In genomic region chr1:3296326-3296725, GRCh38 we compare ENCODE assay signal across 1 cellular context.
TF ChIP-seq lines count a peak whose summit lies in the region.

No MANE protein-coding gene starts in this region.

TF ChIP-seq in K562, 482 proteins besides CTCF, POLR2A, EP300 and RAD21:
- TF ChIP-seq RREB1 (CRISPR knock-in tag; IDR thresholded peaks at IDR 0.05), result no peak
- TF ChIP-seq MAFK (IDR thresholded peaks at IDR 0.05; ENCODE audit: low read length), result no peak
- no peak for TF ChIP-seq PBX2 (CRISPR knock-in tag; IDR thresholded peaks at IDR 0.05; ENCODE audit: low read depth)
- TF ChIP-seq PBX2 (tag; conservative IDR thresholded peaks at IDR 0.05; ENCODE audit: low read depth), result no peak
- no peak for TF ChIP-seq EHMT2 (IDR thresholded peaks at IDR 0.05)
- TF ChIP-seq NFIC (IDR thresholded peaks at IDR 0.05), result peak; percentile 29
- TF ChIP-seq CXXC5 (CRISPR knock-in tag; IDR thresholded peaks at IDR 0.05), result no peak
- no peak for TF ChIP-seq ZNF785 (CRISPR knock-in tag; IDR thresholded peaks at IDR 0.05)
- TF ChIP-seq ARID3A (IDR thresholded peaks at IDR 0.05; ENCODE audit: borderline replicate concordance, low read depth, low read length), result no peak
- no peak for TF ChIP-seq RFX5 (IDR thresholded peaks at IDR 0.05; ENCODE audit: low read depth, low read length)
